ENCODE assay signal across 8 cellular contexts in the genomic region with DNA sequence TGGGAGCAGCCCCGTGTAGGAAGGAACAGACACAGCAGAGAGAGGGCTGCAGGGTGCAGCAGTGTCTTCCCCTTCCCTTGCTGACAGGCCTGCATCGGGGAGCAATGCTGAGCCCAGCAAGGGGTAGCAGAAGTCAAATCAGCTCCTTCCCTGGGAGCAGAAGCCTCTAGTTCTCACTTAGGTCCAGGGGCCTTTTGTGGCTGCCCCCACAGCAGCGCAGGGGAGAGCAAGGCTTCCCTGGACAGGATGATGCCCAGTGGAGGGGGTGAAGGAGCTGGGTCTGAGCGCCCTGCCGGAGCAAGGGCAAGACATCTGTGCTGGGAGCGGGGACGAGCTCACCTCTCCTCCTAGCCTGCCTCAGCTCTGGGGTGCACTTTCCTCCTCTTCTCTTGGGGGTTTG. TPM values are rescaled to one million over a fixed set of nuclear protein-coding genes. Genes with fewer than 3 reads are reported as not detected.
DNase-seq lines count a peak whose midpoint lies in the region; ATAC-seq and TF ChIP-seq lines count a peak whose summit lies in the region.

No MANE protein-coding gene starts in this region.

- H3K36me3 Mint-ChIP-seq in activated CD8-positive, alpha-beta T cell treated with anti-CD3 and anti-CD28 coated beads for 36 hours (ENCODE audit: low read depth): peaks cover 16% of the 10 kb centered on the region

- TF ChIP-seq POLR2A in breast epithelium (IDR thresholded peaks at IDR 0.05) (no peak), tibial nerve (IDR thresholded peaks at IDR 0.05) (no peak)

- peak overlapping the region; percentile 30 to 31 (median 31) for H3K4me3 ChIP-seq in breast epithelium
- H3K4me3 ChIP-seq in mammary epithelial cell (replicated peaks in 1 of 3; ENCODE audit: insufficient read depth in 1 of 3, low read depth in 2 of 3, low read length in 3 of 3): no peak overlapping the region
- peak overlapping the region; percentile 16 for H3K4me3 ChIP-seq in lung
- H3K4me3 ChIP-seq in tibial nerve: peak overlapping the region in 3 of 4 donors; percentile 11 to 49 (median 44)

- dilution Hi-C loops in mammary epithelial cell (cut with HindIII; ENCODE audit: low sequenced_read_pairs): no loop called here

- H3K4me2 ChIP-seq in mammary epithelial cell (ENCODE audit: insufficient read depth, low read depth, low read length): no peak overlapping the region

- H3K4me1 ChIP-seq in breast epithelium (no peaks in the 10 kb centered on the region), mammary epithelial cell (ENCODE audit: insufficient read depth, low read length) (no peaks in the 10 kb centered on the region), lung (ENCODE audit: control insufficient read depth in 2 of 2, insufficient read depth in 2 of 2, low read length in 2 of 2) (no peaks in the 10 kb centered on the region), tibial nerve (no peaks in the 10 kb centered on the region)

- TF ChIP-seq EP300 in tibial nerve (IDR thresholded peaks at IDR 0.05): no peak

- H3K4me3 Mint-ChIP-seq in activated CD8-positive, alpha-beta T cell treated with anti-CD3 and anti-CD28 coated beads for 36 hours: peak overlapping the region; percentile 95

- H3K36me3 ChIP-seq in breast epithelium (no peaks in the 10 kb centered on the region), mammary epithelial cell (ENCODE audit: insufficient read depth, low read length) (no peaks in the 10 kb centered on the region), lung (ENCODE audit: control insufficient read depth in 2 of 2, insufficient read depth in 2 of 2, low read length in 2 of 2) (peaks cover 0 to 3% of the 10 kb centered on the region in 2 donors), tibial nerve (no peaks in the 10 kb centered on the region)

- POLR2A ChIA-PET in activated CD8-positive, alpha-beta T cell treated with anti-CD3 and anti-CD28 coated beads for 36 hours (lab: Charles Lee): interaction anchor here (0.6 to 4.1 kb wide), 11 partner anchors 9 to 338 kb away, joined by 3 to 37 read pairs (median 5); a partner anchor contains a TSS

- DNase-seq in breast epithelium (ENCODE audit: low spot score in 2 of 2) (no peak), mammary epithelial cell (no peak), lung (ENCODE audit: low spot score) (no peak), tibial nerve (ENCODE audit: low spot score in 2 of 2) (no peak), DMS 273 treated with DMSO at 0.1 percent for 48 hours (lab: John Stamatoyannopoulos, UW) (no peak), 8988T (no peak)
- DNase-seq in activated CD8-positive, alpha-beta T cell treated with anti-CD3 and anti-CD28 coated beads for 36 hours: peak; percentile 18

- BruUV-seq in mammary epithelial cell (replicated peaks; lab: Mats Ljungman, UMichigan): no TSS peak

- intact Hi-C loops in breast epithelium (cut with DNase I; ENCODE audit: low total_unique reads): no loop called here
- intact Hi-C loops in mammary epithelial cell (cut with micrococcal nuclease): no loop called here
- intact Hi-C loops in activated CD8-positive, alpha-beta T cell treated with anti-CD3 and anti-CD28 coated beads for 36 hours (cut with micrococcal nuclease): no loop called here

- peak overlapping the region; percentile 97 for H3K27ac Mint-ChIP-seq in activated CD8-positive, alpha-beta T cell treated with anti-CD3 and anti-CD28 coated beads for 36 hours

- CTCF ChIA-PET in mammary epithelial cell (lab: Charles Lee; ENCODE audit: low non-redundant PET): no interaction called here
- CTCF ChIA-PET in activated CD8-positive, alpha-beta T cell treated with anti-CD3 and anti-CD28 coated beads for 36 hours (lab: Charles Lee): interaction anchor here (0.9 to 23.8 kb wide), 16 partner anchors 8 to 258 kb away, joined by 3 to 595 read pairs (median 5); a partner anchor contains a TSS

- no peak for TF ChIP-seq CTCF in breast epithelium (IDR thresholded peaks at IDR 0.05)
- no peak for TF ChIP-seq CTCF in mammary epithelial cell (conservative IDR thresholded peaks at IDR 0.05 in 1 of 2, IDR thresholded peaks at IDR 0.05 in 1 of 2; ENCODE audit: extremely low read depth in 1 of 2, insufficient read depth in 1 of 2, low read depth in 1 of 2, low read length in 2 of 2)
- TF ChIP-seq CTCF in activated CD8-positive, alpha-beta T cell treated with anti-CD3 and anti-CD28 coated beads for 36 hours (IDR thresholded peaks at IDR 0.05): no peak
- no peak for TF ChIP-seq CTCF in lung (IDR thresholded peaks at IDR 0.05; ENCODE audit: control extremely low read depth, extremely low read depth)
- TF ChIP-seq CTCF in tibial nerve (IDR thresholded peaks at IDR 0.05): no peak

- H3K4me1 Mint-ChIP-seq in activated CD8-positive, alpha-beta T cell treated with anti-CD3 and anti-CD28 coated beads for 36 hours (ENCODE audit: low read depth): peaks cover 36% of the 10 kb centered on the region

- no peaks in the 10 kb centered on the region for H3K79me2 ChIP-seq in mammary epithelial cell (ENCODE audit: insufficient read depth, low read length)

- no peaks in the 10 kb centered on the region for H3K27me3 Mint-ChIP-seq in activated CD8-positive, alpha-beta T cell treated with anti-CD3 and anti-CD28 coated beads for 36 hours

- no peaks in the 10 kb centered on the region for H3K9me3 Mint-ChIP-seq in activated CD8-positive, alpha-beta T cell treated with anti-CD3 and anti-CD28 coated beads for 36 hours

- H3K9me3 ChIP-seq in breast epithelium (no peaks in the 10 kb centered on the region), mammary epithelial cell (replicated peaks; ENCODE audit: insufficient read depth, low read length) (no peaks in the 10 kb centered on the region), lung (ENCODE audit: control insufficient read depth in 2 of 2, insufficient read depth in 1 of 2, low read length in 1 of 2) (no peaks in the 10 kb centered on the region), tibial nerve (no peaks in the 10 kb centered on the region)

- no peaks in the 10 kb centered on the region for H4K20me1 ChIP-seq in mammary epithelial cell (ENCODE audit: insufficient read depth, low read length)

- no peak overlapping the region for H3K9ac ChIP-seq in mammary epithelial cell (ENCODE audit: insufficient read depth, low read length)

- H3K27ac ChIP-seq in breast epithelium (no peak overlapping the region), mammary epithelial cell (ENCODE audit: insufficient read depth, low read depth, low read length) (no peak overlapping the region), lung (ENCODE audit: low read depth in 1 of 2, low read length in 1 of 2) (no peak overlapping the region), tibial nerve (peak overlapping the region in 1 of 4 donors; percentile 86)

- H2AFZ ChIP-seq in mammary epithelial cell (ENCODE audit: low read depth, low read length): no peak overlapping the region

- in situ Hi-C loops in mammary epithelial cell (cut with MboI; ENCODE audit: low sequenced_read_pairs in 2 of 2): no loop called here

- H3K27me3 ChIP-seq in breast epithelium: no peaks in the 10 kb centered on the region
- H3K27me3 ChIP-seq in mammary epithelial cell (ENCODE audit: insufficient read depth, low read length): no peaks in the 10 kb centered on the region
- no peaks in the 10 kb centered on the region for H3K27me3 ChIP-seq in lung (ENCODE audit: control insufficient read depth, insufficient read depth)
- peaks cover 0 to 5% of the 10 kb centered on the region in 2 donors for H3K27me3 ChIP-seq in tibial nerve

- ATAC-seq in activated CD8-positive, alpha-beta T cell treated with anti-CD3 and anti-CD28 coated beads for 36 hours: no peak
- ATAC-seq in lung (ENCODE audit: insufficient read depth, low FRiP score) (no peak), GM18861 (IDR thresholded peaks at IDR 0.05; ENCODE audit: unreplicated experiment) (no peak)

- 40% methylated on average over 1 of the region's 7 CpGs for WGBS in mammary epithelial cell (ENCODE audit: low coverage, missing lambda C conversion rate)
- WGBS in lung, 2 donors: 30 to 64% methylated on average over 7 of the region's 7 CpGs
- 73 to 87% methylated on average over 6 to 7 of the region's 7 CpGs for WGBS in tibial nerve, 2 donors

RNA-seq across cellular contexts. Expression of a gene that starts 0.8 kb away (rescaled TPM):
- total RNA-seq in breast epithelium (10 to 100 TPM in 2 of 3 donors, 1 to 10 TPM in 1; 4.3 to 17.9 (median 13.6) TPM), mammary epithelial cell (1 to 10 TPM in 1 of 2 donors, under 1 TPM in 1; 0.67 to 1.4 TPM), lung (10 to 100 TPM; 17.9 to 76.7 TPM), tibial nerve (10 to 100 TPM; 14.9 to 42.3 (median 17.0) TPM)
- polyA plus RNA-seq in mammary epithelial cell (0.97 TPM), lung (10 to 100 TPM; 47.5 to 54.9 TPM)
- not detected for polyA minus RNA-seq in mammary epithelial cell
- total RNA-seq in activated CD8-positive, alpha-beta T cell treated with anti-CD3 and anti-CD28 coated beads for 36 hours: 10 to 100 TPM; 44.6 to 58.8 TPM

RNA-seq across cellular contexts. Expression of a gene that starts 16.6 kb away (rescaled TPM):
- 10 to 100 TPM in 2 of 3 donors, 1 to 10 TPM in 1; 5.1 to 17.3 (median 12.5) TPM for total RNA-seq in breast epithelium
- 10 to 100 TPM; 25.5 to 28.0 TPM for total RNA-seq in mammary epithelial cell
- polyA plus RNA-seq in mammary epithelial cell: 10.9 TPM
- polyA minus RNA-seq in mammary epithelial cell: 40.5 TPM
- 10 to 100 TPM; 15.0 to 16.9 TPM for total RNA-seq in activated CD8-positive, alpha-beta T cell treated with anti-CD3 and anti-CD28 coated beads for 36 hours
- 10 to 100 TPM; 12.8 to 31.1 TPM for total RNA-seq in lung
- 10 to 100 TPM; 18.4 to 19.7 TPM for polyA plus RNA-seq in lung
- total RNA-seq in tibial nerve: 10 to 100 TPM; 13.8 to 25.9 (median 20.5) TPM

RNA-seq across cellular contexts. Expression of a gene that starts 24.0 kb away (rescaled TPM):
- not detected for total RNA-seq in breast epithelium
- not detected for total RNA-seq in mammary epithelial cell
- not detected for polyA plus RNA-seq in mammary epithelial cell
- polyA minus RNA-seq in mammary epithelial cell: not detected
- not detected for total RNA-seq in activated CD8-positive, alpha-beta T cell treated with anti-CD3 and anti-CD28 coated beads for 36 hours
- not detected for total RNA-seq in lung
- not detected for polyA plus RNA-seq in lung
- total RNA-seq in tibial nerve: not detected

RNA-seq across cellular contexts. Expression of a gene that starts 33.8 kb away (rescaled TPM):
- total RNA-seq in breast epithelium (10 to 100 TPM in 1 of 3 donors, 1 to 10 TPM in 2; 4.0 to 14.1 (median 9.4) TPM), mammary epithelial cell (100 to 1,000 TPM in 1 of 2 donors, 10 to 100 TPM in 1; 67.3 to 164 TPM), lung (10 to 100 TPM in 1 of 2 donors, 1 to 10 TPM in 1; 4.4 to 42.1 TPM), tibial nerve (10 to 100 TPM; 19.3 to 22.8 (median 21.2) TPM)
- polyA plus RNA-seq in mammary epithelial cell (7.4 TPM), lung (10 to 100 TPM in 1 of 2 donors, 1 to 10 TPM in 1; 7.0 to 22.8 TPM)
- polyA minus RNA-seq in mammary epithelial cell: 99.0 TPM
- 1 to 10 TPM; 1.4 to 2.3 TPM for total RNA-seq in activated CD8-positive, alpha-beta T cell treated with anti-CD3 and anti-CD28 coated beads for 36 hours

RNA-seq across cellular contexts. Expression of a gene that starts 43.9 kb away (rescaled TPM):
- 1 to 10 TPM in 2 of 3 donors, not detected in 1; 7.0 to 8.5 TPM for total RNA-seq in breast epithelium
- not detected for total RNA-seq in mammary epithelial cell
- not detected for polyA plus RNA-seq in mammary epithelial cell
- polyA minus RNA-seq in mammary epithelial cell: not detected
- not detected for total RNA-seq in activated CD8-positive, alpha-beta T cell treated with anti-CD3 and anti-CD28 coated beads for 36 hours
- not detected for total RNA-seq in lung
- 1 to 10 TPM in 1 of 2 donors, under 1 TPM in 1; 0.84 to 1.0 TPM for polyA plus RNA-seq in lung
- total RNA-seq in tibial nerve: not detected

Comparison
In these comparisons a context has a peak if more than half of its experiments do, and no peak if none do; other contexts are left out.
1. H3K4me3 ChIP-seq: peak in breast epithelium (3 of 3), lung (single experiment) and tibial nerve (3 of 4); none in mammary epithelial cell (0 of 3).